8 cellular contexts compared by ENCODE assay signal in the genomic region with DNA sequence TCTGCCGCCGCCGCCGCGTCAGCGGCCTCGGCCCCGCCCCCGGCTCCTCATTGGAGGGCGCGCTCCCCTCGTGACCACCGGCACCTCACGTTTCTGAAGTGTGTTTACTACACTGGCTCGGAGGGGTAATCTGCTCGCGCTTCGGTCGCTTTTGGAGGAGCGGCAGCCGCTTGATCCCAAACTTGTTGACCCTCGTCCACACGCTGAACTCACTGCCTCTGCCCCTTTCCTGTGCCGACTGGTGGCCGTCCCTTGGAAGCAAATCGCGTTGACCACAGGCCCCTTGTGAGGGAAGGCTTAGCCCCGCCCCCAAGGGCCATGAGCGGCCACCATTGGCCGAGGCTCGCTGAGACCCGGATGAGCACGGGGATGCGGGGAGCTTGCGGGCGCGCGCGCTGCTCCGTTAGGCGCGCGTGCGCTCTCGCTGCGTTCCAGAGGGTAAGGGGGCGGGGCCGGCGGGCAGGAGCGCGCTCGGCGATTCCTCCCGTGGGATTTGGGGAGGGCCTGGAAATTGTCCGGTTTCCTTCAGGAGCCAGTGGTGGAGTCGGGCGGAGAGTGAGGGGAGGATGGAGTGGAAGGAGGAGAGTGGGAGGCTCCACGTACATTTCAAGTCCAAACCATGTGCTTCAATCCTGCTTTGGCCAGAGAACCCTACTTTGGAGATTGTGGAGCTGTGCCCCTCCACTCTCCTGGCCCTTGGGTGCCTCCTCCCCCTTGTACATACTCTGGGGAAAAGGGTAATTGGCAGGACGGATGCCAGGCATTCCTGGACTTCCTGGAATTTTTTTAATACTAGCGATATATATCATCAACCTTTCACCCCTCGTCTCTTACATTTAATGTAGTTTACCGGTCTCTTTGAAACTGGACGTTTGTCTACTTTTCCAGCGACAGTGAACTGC. TPM values are rescaled to one million over a fixed set of nuclear protein-coding genes. Genes with fewer than 3 reads are reported as not detected.
DNase-seq lines count a peak whose midpoint lies in the region; ATAC-seq and TF ChIP-seq lines count a peak whose summit lies in the region.

A gene (minus strand): TSS at position 3 of the 902 bp plus-strand sequence. CDS start 588 bp downstream, outside the sequence.

- no peaks in the 10 kb centered on the region for H3K27me3 ChIP-seq in RWPE2 (ENCODE audit: insufficient read depth, poor library complexity, severe bottlenecking)
- H3K27me3 ChIP-seq in naive thymus-derived CD4-positive, alpha-beta T cell (ENCODE audit: control insufficient read depth in 2 of 2, insufficient read depth in 2 of 2, low read length in 2 of 2): no peaks in the 10 kb centered on the region

- peak within 1 kb of the TSS; percentile 60 for H3K27ac Mint-ChIP-seq in activated T-helper 2 cell treated with anti-CD3 and anti-CD28 coated beads, Interferon-gamma antibody, Interleukin-2, Interleukin-4, amounts not matched to agents 10 μg/mL and 5 μg/mL and 100 μg/mL, durations not matched to agents 14 hours and 24 hours and 36 hours
- H3K27ac Mint-ChIP-seq in naive thymus-derived CD4-positive, alpha-beta T cell: no peak within 1 kb of the TSS
- no peak within 1 kb of the TSS for H3K27ac Mint-ChIP-seq in stimulated activated effector memory CD8-positive, alpha-beta T cell treated with anti-CD3 and anti-CD28 coated beads, Interleukin-12 subunit alpha, Interleukin-12 subunit beta, amount 100 ng/mL, for 72 hours

- no peak for TF ChIP-seq CTCF in RWPE2 (IDR thresholded peaks at IDR 0.05; ENCODE audit: poor library complexity, severe bottlenecking)

- peaks cover 10% of the 10 kb centered on the region for H3K27me3 Mint-ChIP-seq in activated T-helper 2 cell treated with anti-CD3 and anti-CD28 coated beads, Interferon-gamma antibody, Interleukin-2, Interleukin-4, amounts not matched to agents 10 μg/mL and 5 μg/mL and 100 μg/mL, durations not matched to agents 14 hours and 24 hours and 36 hours (ENCODE audit: low read depth)
- peaks cover 0 to 11% (median 5%) of the 10 kb centered on the region in 5 donors for H3K27me3 Mint-ChIP-seq in naive thymus-derived CD4-positive, alpha-beta T cell

- intact Hi-C loops in activated T-helper 2 cell treated with anti-CD3 and anti-CD28 coated beads, Interferon-gamma antibody, Interleukin-2, Interleukin-4, amounts not matched to agents 10 μg/mL and 5 μg/mL and 100 μg/mL, durations not matched to agents 14 hours and 24 hours and 36 hours (cut with micrococcal nuclease): loop anchor here (1.0 to 2.0 kb wide), 6 partner anchors 106 to 735 kb away; a partner anchor contains a TSS
- intact Hi-C loops in naive thymus-derived CD4-positive, alpha-beta T cell (cut with micrococcal nuclease): loop anchor here (1.0 to 10.0 kb wide), 22 partner anchors 81 to 1989 kb away; a partner anchor contains a TSS

- no peaks in the 10 kb centered on the region for H3K9me3 ChIP-seq in RWPE2 (ENCODE audit: severe bottlenecking)
- no peaks in the 10 kb centered on the region for H3K9me3 ChIP-seq in naive thymus-derived CD4-positive, alpha-beta T cell (ENCODE audit: control insufficient read depth in 2 of 3, low read length in 3 of 3)

- no peaks in the 10 kb centered on the region for H3K36me3 ChIP-seq in RWPE2 (ENCODE audit: low read depth)
- H3K36me3 ChIP-seq in naive thymus-derived CD4-positive, alpha-beta T cell (ENCODE audit: control insufficient read depth in 2 of 3, insufficient read depth in 3 of 3, low read length in 3 of 3): peaks cover 0 to 7% (median 0%) of the 10 kb centered on the region in 3 experiments

- POLR2A ChIA-PET in naive thymus-derived CD4-positive, alpha-beta T cell (lab: Charles Lee): interaction anchor here (0.6 to 3.1 kb wide), 7 partner anchors 9 to 792 kb away, joined by 3 to 16 read pairs (median 3); a partner anchor contains a TSS

- H3K9me3 Mint-ChIP-seq in activated T-helper 2 cell treated with anti-CD3 and anti-CD28 coated beads, Interferon-gamma antibody, Interleukin-2, Interleukin-4, amounts not matched to agents 10 μg/mL and 5 μg/mL and 100 μg/mL, durations not matched to agents 14 hours and 24 hours and 36 hours: peaks cover 7% of the 10 kb centered on the region
- H3K9me3 Mint-ChIP-seq in naive thymus-derived CD4-positive, alpha-beta T cell: peaks cover 0 to 5% (median 0%) of the 10 kb centered on the region in 11 donors
- H3K9me3 Mint-ChIP-seq in stimulated activated effector memory CD8-positive, alpha-beta T cell treated with anti-CD3 and anti-CD28 coated beads, Interleukin-12 subunit alpha, Interleukin-12 subunit beta, amount 100 ng/mL, for 72 hours: no peaks in the 10 kb centered on the region

- CTCF ChIA-PET in naive thymus-derived CD4-positive, alpha-beta T cell (lab: Charles Lee): interaction anchor here (0.6 to 1.2 kb wide), 3 partner anchors 11 to 149 kb away, joined by 3 to 10 read pairs (median 4); no protein-coding TSS in a partner anchor

- no peaks in the 10 kb centered on the region for H3K36me3 Mint-ChIP-seq in activated T-helper 2 cell treated with anti-CD3 and anti-CD28 coated beads, Interferon-gamma antibody, Interleukin-2, Interleukin-4, amounts not matched to agents 10 μg/mL and 5 μg/mL and 100 μg/mL, durations not matched to agents 14 hours and 24 hours and 36 hours (ENCODE audit: low read depth)
- H3K36me3 Mint-ChIP-seq in naive thymus-derived CD4-positive, alpha-beta T cell: peaks cover 0 to 1% (median 0%) of the 10 kb centered on the region in 5 donors
- no peaks in the 10 kb centered on the region for H3K36me3 Mint-ChIP-seq in stimulated activated effector memory CD8-positive, alpha-beta T cell treated with anti-CD3 and anti-CD28 coated beads, Interleukin-12 subunit alpha, Interleukin-12 subunit beta, amount 100 ng/mL, for 72 hours

- ATAC-seq in GM21786 (IDR thresholded peaks at IDR 0.05; ENCODE audit: unreplicated experiment) (peak; percentile 72), RWPE2 (ENCODE audit: low read depth) (peak; percentile 72)
- ATAC-seq in naive thymus-derived CD4-positive, alpha-beta T cell: peak; percentile 90
- peak; percentile 89 for ATAC-seq in stimulated activated effector memory CD8-positive, alpha-beta T cell treated with anti-CD3 and anti-CD28 coated beads, Interleukin-12 subunit alpha, Interleukin-12 subunit beta, amount 100 ng/mL, for 72 hours

- peak within 1 kb of the TSS; percentile 59 for H3K27ac ChIP-seq in RWPE2 (ENCODE audit: poor library complexity, severe bottlenecking)
- peak within 1 kb of the TSS; percentile 99 for H3K27ac ChIP-seq in naive thymus-derived CD4-positive, alpha-beta T cell (ENCODE audit: low read depth, low read length)

- DNase-seq in DMS114 treated with DMSO at 0.1 percent for 48 hours (lab: John Stamatoyannopoulos, UW; ENCODE audit: unreplicated experiment) (peak; percentile 93), LHCN-M2 (ENCODE audit: low read depth) (peak; percentile 93), RWPE2 (ENCODE audit: low spot score) (peak; percentile 94), fibroblast of peridontal ligament (ENCODE audit: extremely low read depth) (peak; percentile 95)
- peak; percentile 92 for DNase-seq in activated T-helper 2 cell treated with anti-CD3 and anti-CD28 coated beads, Interferon-gamma antibody, Interleukin-2, Interleukin-4, amounts not matched to agents 10 μg/mL and 5 μg/mL and 100 μg/mL, durations not matched to agents 14 hours and 24 hours and 36 hours (ENCODE audit: low spot score)
- DNase-seq in naive thymus-derived CD4-positive, alpha-beta T cell: peak; percentile 87 to 98 (median 94)
- peak; percentile 94 to 98 for DNase-seq in stimulated activated effector memory CD8-positive, alpha-beta T cell treated with anti-CD3 and anti-CD28 coated beads, Interleukin-12 subunit alpha, Interleukin-12 subunit beta, amount 100 ng/mL, for 72 hours (ENCODE audit: low spot score in 2 of 2)

- peak within 1 kb of the TSS; percentile 54 for H3K4me3 ChIP-seq in RWPE2 (ENCODE audit: severe bottlenecking)
- H3K4me3 ChIP-seq in naive thymus-derived CD4-positive, alpha-beta T cell (ENCODE audit: low read length): peak within 1 kb of the TSS; percentile 85

- H3K4me1 Mint-ChIP-seq in activated T-helper 2 cell treated with anti-CD3 and anti-CD28 coated beads, Interferon-gamma antibody, Interleukin-2, Interleukin-4, amounts not matched to agents 10 μg/mL and 5 μg/mL and 100 μg/mL, durations not matched to agents 14 hours and 24 hours and 36 hours (ENCODE audit: low read depth): peaks cover 2% of the 10 kb centered on the region
- peaks cover 5 to 16% (median 9%) of the 10 kb centered on the region in 7 donors for H3K4me1 Mint-ChIP-seq in naive thymus-derived CD4-positive, alpha-beta T cell
- peaks cover 10% of the 10 kb centered on the region for H3K4me1 Mint-ChIP-seq in stimulated activated effector memory CD8-positive, alpha-beta T cell treated with anti-CD3 and anti-CD28 coated beads, Interleukin-12 subunit alpha, Interleukin-12 subunit beta, amount 100 ng/mL, for 72 hours

- no peak within 1 kb of the TSS for H3K4me3 Mint-ChIP-seq in activated T-helper 2 cell treated with anti-CD3 and anti-CD28 coated beads, Interferon-gamma antibody, Interleukin-2, Interleukin-4, amounts not matched to agents 10 μg/mL and 5 μg/mL and 100 μg/mL, durations not matched to agents 14 hours and 24 hours and 36 hours (ENCODE audit: low read depth)
- no peak within 1 kb of the TSS for H3K4me3 Mint-ChIP-seq in naive thymus-derived CD4-positive, alpha-beta T cell
- no peak within 1 kb of the TSS for H3K4me3 Mint-ChIP-seq in stimulated activated effector memory CD8-positive, alpha-beta T cell treated with anti-CD3 and anti-CD28 coated beads, Interleukin-12 subunit alpha, Interleukin-12 subunit beta, amount 100 ng/mL, for 72 hours

- H3K4me1 ChIP-seq in RWPE2 (ENCODE audit: insufficient read depth, poor library complexity, severe bottlenecking): peaks cover 17% of the 10 kb centered on the region
- peaks cover 16 to 18% of the 10 kb centered on the region in 2 donors for H3K4me1 ChIP-seq in naive thymus-derived CD4-positive, alpha-beta T cell (ENCODE audit: control insufficient read depth in 2 of 2, insufficient read depth in 2 of 2, low read length in 2 of 2)

RNA-seq across cellular contexts. Expression of the gene that starts here (rescaled TPM):
- total RNA-seq in LHCN-M2 (2014; rRNA removed): 16.4 and 20.0 TPM in 2 replicates
- 7.6 TPM for polyA plus RNA-seq in LHCN-M2 (2012)
- 25.4 and 26.0 TPM in 2 replicates for total RNA-seq in activated T-helper 2 cell treated with anti-CD3 and anti-CD28 coated beads, Interferon-gamma antibody, Interleukin-2, Interleukin-4, amounts not matched to agents 10 μg/mL and 5 μg/mL and 100 μg/mL, durations not matched to agents 14 hours and 24 hours and 36 hours
- 10 to 100 TPM in 4 of 5 experiments, 1 to 10 TPM in 1; 8.0 to 58.4 (median 33.4) TPM for total RNA-seq in naive thymus-derived CD4-positive, alpha-beta T cell
- 10 to 100 TPM; 25.4 to 32.3 TPM for polyA plus RNA-seq in naive thymus-derived CD4-positive, alpha-beta T cell

Comparison
In these comparisons a context has a peak if more than half of its experiments do, and no peak if none do; other contexts are left out.
1. Peak in every context shown above with its lines: DNase-seq, ATAC-seq, H3K4me3 ChIP-seq and H3K27ac ChIP-seq.